In genomic region chr1:26471498-26472329, GRCh38 we compare ENCODE assay signal across 8 cellular contexts. TPM values are rescaled to one million over a fixed set of nuclear protein-coding genes. Genes with fewer than 3 reads are reported as not detected.
DNase-seq lines count a peak whose midpoint lies in the region; ATAC-seq, FAIRE-seq and TF ChIP-seq lines count a peak whose summit lies in the region.

No MANE protein-coding gene starts in this region.

- no peaks in the 10 kb centered on the region for H3K9me1 ChIP-seq in K562 (ENCODE audit: control insufficient read depth, insufficient read depth, low read length)

- H3K36me3 ChIP-seq in K562 (ENCODE audit: control insufficient read depth, insufficient read depth, low read length): peaks cover 63% of the 10 kb centered on the region
- H3K36me3 ChIP-seq in sigmoid colon: peaks cover 4 to 49% (median 14%) of the 10 kb centered on the region in 4 donors

- DNase-seq in DMS53 (lab: John Stamatoyannopoulos, UW) (peak; percentile 94), Kasumi-1 (lab: John Stamatoyannopoulos, UW) (peak; percentile 94 to 97), K562 (ENCODE audit: extremely low read depth in 1 of 4, low spot score in 3 of 4) (peak; percentile 43 to 83 (median 59)), sigmoid colon (peak; percentile 88), frontal cortex (ENCODE audit: low spot score in 2 of 2) (no peak)

- peaks cover 28% of the 10 kb centered on the region for H3K79me2 ChIP-seq in K562 (ENCODE audit: control insufficient read depth, insufficient read depth, low read length)

- CTCF ChIA-PET in K562 (lab: Yijun Ruan, JAX; ENCODE audit: low intra/inter-chr PET ratio): no interaction called here

- TF ChIP-seq CTCF in K562 (IDR thresholded peaks at IDR 0.05 in 2 of 3, conservative IDR thresholded peaks at IDR 0.05 in 1 of 3; ENCODE audit: insufficient read depth in 2 of 3, low read depth in 1 of 3, low read length in 3 of 3): peak in 2 of 3 experiments; percentile 12 to 22; a peak in 2 of 6 replicates
- no peak for TF ChIP-seq CTCF in sigmoid colon (IDR thresholded peaks at IDR 0.05)

- in situ Hi-C loops in K562 (cut with MboI): no loop called here

- H3K27me3 ChIP-seq in K562 (ENCODE audit: control insufficient read depth in 2 of 2, insufficient read depth in 2 of 2, low read length in 2 of 2) (no peaks in the 10 kb centered on the region), sigmoid colon (no peaks in the 10 kb centered on the region)

- H3K4me1 ChIP-seq in K562 (replicated peaks in 1 of 2; ENCODE audit: control insufficient read depth in 2 of 2, insufficient read depth in 2 of 2, low read length in 2 of 2) (peaks cover 29 to 30% of the 10 kb centered on the region in 2 experiments; a peak in 4 of 5 replicates), sigmoid colon (peaks cover 0 to 33% (median 26%) of the 10 kb centered on the region in 4 donors)

- ATAC-seq in GM21529 (IDR thresholded peaks at IDR 0.05; ENCODE audit: unreplicated experiment) (peak; percentile 8), SK-N-SH treated with all-trans-retinoic acid at 6 μM for 48 hours (peak; percentile 71), K562 (peak; percentile 57)

- intact Hi-C loops in K562 (cut with micrococcal nuclease): no loop called here
- intact Hi-C loops in sigmoid colon (cut with DNase I): loop anchor here (2.0 to 5.0 kb wide), 3 partner anchors 29 to 194 kb away; partner anchors contain the start of gene DHDDS

- H3K9me3 ChIP-seq in K562 (replicated peaks; ENCODE audit: control insufficient read depth, insufficient read depth, low read depth, low read length) (no peaks in the 10 kb centered on the region), sigmoid colon (no peaks in the 10 kb centered on the region)

- POLR2A ChIA-PET in K562 (lab: Yijun Ruan, JAX): interaction anchor here (0.6 to 3.8 kb wide), 28 partner anchors 10 to 1019 kb away, joined by 3 to 32 read pairs (median 4); partner anchors contain the start of genes DHDDS and WASF2

- no peak for TF ChIP-seq RAD21 in K562 (CRISPR knock-in tag; conservative IDR thresholded peaks at IDR 0.05 in 1 of 2, IDR thresholded peaks at IDR 0.05 in 1 of 2)

- TF ChIP-seq EP300 in K562 (IDR thresholded peaks at IDR 0.05; ENCODE audit: low read length) (no peak), sigmoid colon (IDR thresholded peaks at IDR 0.05) (no peak)

- peak overlapping the region; percentile 82 for H3K4me2 ChIP-seq in K562 (ENCODE audit: insufficient read depth, low read length)

- H3K4me3 ChIP-seq in K562 (peak overlapping the region; percentile 95), iPS-11a (ENCODE audit: low read depth, low read length) (peak overlapping the region; percentile 60), sigmoid colon (peak overlapping the region; percentile 91 to 99 (median 98))

- 7% methylated on average over 56 of the region's 56 CpGs for WGBS in K562 (ENCODE audit: insufficient coverage, low coverage, missing lambda C conversion rate)
- 0 to 1% methylated on average over 56 of the region's 56 CpGs for WGBS in sigmoid colon, 2 donors

- FAIRE-seq in K562 (lab: Jason Lieb, UNC): no peak
- no peak for FAIRE-seq in frontal cortex (lab: Jason Lieb, UNC)

- H2AFZ ChIP-seq in K562 (ENCODE audit: low read depth, low read length): peak overlapping the region; percentile 11; the same call in 1 of the 2 replicates

- TSS peak; percentile 72 for BruUV-seq in K562 (replicated peaks; lab: Mats Ljungman, UMichigan)

- H3K27ac ChIP-seq in K562 (ENCODE audit: extremely low read depth, low read depth, low read length) (peak overlapping the region; percentile 100), sigmoid colon (peak overlapping the region; percentile 100)

- peak overlapping the region; percentile 98 to 99 for H3K9ac ChIP-seq in K562 (ENCODE audit: insufficient read depth in 1 of 2, low read depth in 2 of 2, low read length in 2 of 2)

- H4K20me1 ChIP-seq in K562 (replicated peaks; ENCODE audit: control insufficient read depth, insufficient read depth, low read length): peaks cover 16% of the 10 kb centered on the region

- TF ChIP-seq POLR2A in K562 (conservative IDR thresholded peaks at IDR 0.05) (peak; percentile 63), sigmoid colon (IDR thresholded peaks at IDR 0.05) (no peak)

TF ChIP-seq in SK-N-SH treated with all-trans-retinoic acid at 6 μM for 48 hours, 23 proteins besides CTCF, POLR2A, EP300 and RAD21:
- peak; percentile 84 for TF ChIP-seq ZFP3 (CRISPR knock-in tag; IDR thresholded peaks at IDR 0.05)
- no peak for TF ChIP-seq ZFP30 (CRISPR knock-in tag; IDR thresholded peaks at IDR 0.05)
- no peak for TF ChIP-seq RARB (CRISPR knock-in tag; IDR thresholded peaks at IDR 0.05)

TF ChIP-seq in K562, 482 proteins besides CTCF, POLR2A, EP300 and RAD21 (continues in another document):
- TF ChIP-seq GTF2A2 (tag; IDR thresholded peaks at IDR 0.05): no peak
- no peak; the same call in 1 of the 2 replicates for TF ChIP-seq BCOR (IDR thresholded peaks at IDR 0.05)

RNA-seq across cellular contexts. Expression of gene HMGN2, which starts 0.5 kb away (rescaled TPM):
- 381 and 607 TPM in 2 replicates for total RNA-seq in K562 (2011; cell fraction: chromatin; rRNA removed; ENCODE audit: low replicate concordance)
- total RNA-seq in K562 (2011; cell fraction: nucleolus; rRNA removed): 219 and 264 TPM in 2 replicates
- 460 and 546 TPM in 2 replicates for total RNA-seq in K562 (2011; cell fraction: nucleoplasm; rRNA removed)
- total RNA-seq in K562 (2014; rRNA removed) (965 and 1,011 TPM in 2 replicates), K562 (2014; rRNA removed; fragmentation: Illumina TruSeq; extraction: Trizol) (866 and 959 TPM in 2 replicates), K562 (2015; rRNA removed; fragmentation: Illumina TruSeq; extraction: Trizol) (983 and 1,131 TPM in 2 replicates), K562 (2021) (972 and 1,007 TPM in 2 replicates), sigmoid colon (100 to 1,000 TPM; 150 to 403 (median 234) TPM), frontal cortex (240 TPM)
- polyA plus RNA-seq in K562 (2011; rRNA removed) (370 and 462 TPM in 2 replicates), K562 (2014; fragmentation: Illumina TruSeq; extraction: Trizol) (1,354 and 1,569 TPM in 2 replicates), K562 (2014; fragmentation: Nextera tagmentation; extraction: Ambion mirVana) (1,000 to 10,000 TPM in 1 of 2 experiments, 100 to 1,000 TPM in 1; 805 to 1,140 TPM), K562 (2014; rRNA removed) (577 and 603 TPM in 2 replicates), sigmoid colon (100 to 1,000 TPM; 474 to 749 (median 570) TPM)
- 151 and 308 TPM in 2 replicates for polyA plus RNA-seq in K562 (2011; cell fraction: cytosol; rRNA removed)
- polyA plus RNA-seq in K562 (2011; cell fraction: nucleus; rRNA removed): 496 and 1,136 TPM in 2 replicates
- polyA plus RNA-seq in K562 (2012): 1,292 and 1,447 TPM in 2 replicates
- polyA minus RNA-seq in K562 (2011; rRNA and poly(A)+ RNA removed): 169 and 229 TPM in 2 replicates
- polyA minus RNA-seq in K562 (2011; cell fraction: cytosol; rRNA and poly(A)+ RNA removed): 143 and 214 TPM in 2 replicates
- polyA minus RNA-seq in K562 (2011; cell fraction: nucleus; rRNA and poly(A)+ RNA removed): 90.3 and 188 TPM in 2 replicates

RNA-seq across cellular contexts. Expression of gene DHDDS, which starts 39.6 kb away (rescaled TPM):
- 193 and 199 TPM in 2 replicates for total RNA-seq in K562 (2011; cell fraction: chromatin; rRNA removed; ENCODE audit: low replicate concordance)
- total RNA-seq in K562 (2011; cell fraction: nucleolus; rRNA removed): 118 TPM in 2 replicates
- 160 and 187 TPM in 2 replicates for total RNA-seq in K562 (2011; cell fraction: nucleoplasm; rRNA removed)
- total RNA-seq in K562 (2014; rRNA removed) (40.8 and 45.3 TPM in 2 replicates), K562 (2014; rRNA removed; fragmentation: Illumina TruSeq; extraction: Trizol) (49.6 and 51.4 TPM in 2 replicates), K562 (2015; rRNA removed; fragmentation: Illumina TruSeq; extraction: Trizol) (46.8 and 47.4 TPM in 2 replicates), K562 (2021) (55.0 and 60.4 TPM in 2 replicates), sigmoid colon (10 to 100 TPM; 16.6 to 33.5 (median 24.7) TPM), frontal cortex (22.0 TPM)
- polyA plus RNA-seq in K562 (2011; rRNA removed) (34.8 and 39.8 TPM in 2 replicates), K562 (2014; fragmentation: Illumina TruSeq; extraction: Trizol) (41.8 and 50.3 TPM in 2 replicates), K562 (2014; fragmentation: Nextera tagmentation; extraction: Ambion mirVana) (10 to 100 TPM; 33.3 to 44.3 TPM), K562 (2014; rRNA removed) (38.3 and 42.1 TPM in 2 replicates), sigmoid colon (10 to 100 TPM; 46.2 to 64.3 (median 59.0) TPM)
- 30.4 and 33.9 TPM in 2 replicates for polyA plus RNA-seq in K562 (2011; cell fraction: cytosol; rRNA removed)
- polyA plus RNA-seq in K562 (2011; cell fraction: nucleus; rRNA removed): 36.1 and 38.4 TPM in 2 replicates
- polyA plus RNA-seq in K562 (2012): 30.7 and 44.5 TPM in 2 replicates
- polyA minus RNA-seq in K562 (2011; rRNA and poly(A)+ RNA removed): 75.8 and 89.1 TPM in 2 replicates
- polyA minus RNA-seq in K562 (2011; cell fraction: cytosol; rRNA and poly(A)+ RNA removed): 23.4 and 26.7 TPM in 2 replicates
- 39.3 and 68.4 TPM in 2 replicates for polyA minus RNA-seq in K562 (2011; cell fraction: nucleus; rRNA and poly(A)+ RNA removed)

RNA-seq across cellular contexts. Expression of gene RPS6KA1, which starts 57.8 kb away (rescaled TPM):
- total RNA-seq in K562 (2011; cell fraction: chromatin; rRNA removed; ENCODE audit: low replicate concordance): 64.2 and 141 TPM in 2 replicates
- 77.4 and 79.9 TPM in 2 replicates for total RNA-seq in K562 (2011; cell fraction: nucleolus; rRNA removed)
- 68.8 and 76.8 TPM in 2 replicates for total RNA-seq in K562 (2011; cell fraction: nucleoplasm; rRNA removed)
- total RNA-seq in K562 (2014; rRNA removed): 54.8 and 67.3 TPM in 2 replicates
- 25.7 and 30.1 TPM in 2 replicates for total RNA-seq in K562 (2014; rRNA removed; fragmentation: Illumina TruSeq; extraction: Trizol)
- 40.5 and 44.4 TPM in 2 replicates for total RNA-seq in K562 (2015; rRNA removed; fragmentation: Illumina TruSeq; extraction: Trizol)
- 61.0 and 62.4 TPM in 2 replicates for total RNA-seq in K562 (2021)
- polyA plus RNA-seq in K562 (2011; rRNA removed): 33.0 and 33.1 TPM in 2 replicates
- 33.1 and 54.6 TPM in 2 replicates for polyA plus RNA-seq in K562 (2011; cell fraction: cytosol; rRNA removed)
- 41.1 and 53.3 TPM in 2 replicates for polyA plus RNA-seq in K562 (2011; cell fraction: nucleus; rRNA removed)
- polyA plus RNA-seq in K562 (2012): 49.6 and 51.4 TPM in 2 replicates
- polyA plus RNA-seq in K562 (2014; fragmentation: Illumina TruSeq; extraction: Trizol): 46.3 and 49.0 TPM in 2 replicates
- 1 to 10 TPM; 2.4 to 2.9 TPM for polyA plus RNA-seq in K562 (2014; fragmentation: Nextera tagmentation; extraction: Ambion mirVana)
- polyA plus RNA-seq in K562 (2014; rRNA removed): 35.5 and 36.9 TPM in 2 replicates
- 30.0 and 44.2 TPM in 2 replicates for polyA minus RNA-seq in K562 (2011; rRNA and poly(A)+ RNA removed)
- 40.6 and 44.9 TPM in 2 replicates for polyA minus RNA-seq in K562 (2011; cell fraction: cytosol; rRNA and poly(A)+ RNA removed)
- 22.8 and 34.9 TPM in 2 replicates for polyA minus RNA-seq in K562 (2011; cell fraction: nucleus; rRNA and poly(A)+ RNA removed)
- total RNA-seq in sigmoid colon: 10 to 100 TPM in 1 of 4 donors, 1 to 10 TPM in 3; 2.5 to 11.5 (median 6.8) TPM
- 100 to 1,000 TPM in 1 of 3 donors, 10 to 100 TPM in 2; 91.3 to 116 (median 91.5) TPM for polyA plus RNA-seq in sigmoid colon
- 3.3 TPM for total RNA-seq in frontal cortex

Comparison
In these comparisons a context has a peak if more than half of its experiments do, and no peak if none do; other contexts are left out.
1. DNase-seq: peak in DMS53 (single experiment), Kasumi-1 (2 of 2), K562 (4 of 4) and sigmoid colon (single experiment); none in frontal cortex (0 of 2).
2. ATAC-seq: peak in every context shown above with its lines; median percentile 71 in SK-N-SH treated with all-trans-retinoic acid at 6 μM for 48 hours; 57 in K562; 8 in GM21529.
3. CTCF ChIP-seq: peak in K562 (2 of 3); none in sigmoid colon (0 of 4).
4. Peak in every context shown above with its lines, with median percentiles within 50 percentile points of each other: H3K4me3 ChIP-seq.